Comparison of ENCODE assay signal across 8 cellular contexts in genomic region chr4:133775469-133775868, GRCh38.
"Had no signal": no experiment of that assay in that cellular context is flagged by ENCODE, and none has a peak within 500 bp of the region (broad histone marks: within the 10 kb centered on the region; RNA-seq: fewer than 3 reads in every experiment).

No MANE protein-coding gene starts in this region.

- H3K36me3 ChIP-seq: HAP-1 had no signal

- H2AFZ ChIP-seq: GM23338 had no signal

- H3K4me2 ChIP-seq: GM23338, KMS-11 had no signal

- ATAC-seq: GM23338, HCT116 had no signal

- H3K4me3 ChIP-seq: GM23338, HAP-1 had no signal

- H3K4me1 ChIP-seq: HAP-1 had no signal

- DNase-seq: H7, Karpas-422, KBM-7 had no signal

- FAIRE-seq: HTR-8/SVneo had no signal

- H3K27ac ChIP-seq: KMS-11 had no signal

- H3K9ac ChIP-seq: KMS-11 had no signal
